In the genomic region with DNA sequence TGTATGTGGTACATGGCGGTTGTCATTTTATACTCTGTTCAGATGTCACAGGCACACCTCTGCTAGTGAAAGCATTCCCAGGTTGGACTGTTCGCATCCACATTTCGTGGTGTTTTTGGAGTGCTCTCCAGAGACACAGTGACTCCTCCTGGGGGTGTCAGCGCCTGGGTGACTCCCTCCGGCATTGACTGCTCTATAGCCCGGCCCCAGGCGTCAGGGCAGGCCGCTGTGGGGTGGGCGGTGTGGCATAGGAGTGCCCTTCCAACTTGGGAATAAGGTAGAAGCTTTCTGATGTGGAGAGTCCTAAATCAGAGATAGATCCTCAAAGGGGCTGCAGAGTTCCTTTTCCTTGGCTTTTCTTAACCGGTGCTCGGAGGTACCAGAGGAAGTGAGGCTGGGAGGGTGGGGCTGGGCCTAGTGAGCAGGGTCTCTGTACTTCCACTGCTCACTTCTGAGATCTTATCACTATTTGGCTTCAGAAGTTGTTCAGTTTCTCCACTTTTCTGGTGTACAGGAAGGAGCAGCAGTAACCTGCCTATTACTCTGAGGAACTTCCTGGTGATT, we compare ENCODE assay signal across 17 cellular contexts. TPM values are rescaled to one million over a fixed set of nuclear protein-coding genes. Genes with fewer than 3 reads are reported as not detected.
DNase-seq lines count a peak whose midpoint lies in the region; ATAC-seq, FAIRE-seq and TF ChIP-seq lines count a peak whose summit lies in the region.
"Had no signal": no experiment of that assay in that cellular context is flagged by ENCODE, and none has a peak within 500 bp of the region (broad histone marks: within the 10 kb centered on the region; RNA-seq: fewer than 3 reads in every experiment).

No MANE protein-coding gene starts in this region.

- H3K27ac Mint-ChIP-seq in activated CD8-positive, alpha-beta T cell treated with anti-CD3 and anti-CD28 coated beads, Interleukin-2, amount 10 ng/mL, durations not matched to agents 7 days and 5 days = peak overlapping the region; percentile 5
- no peak overlapping the region for H3K27ac Mint-ChIP-seq in activated CD8-positive, alpha-beta T cell treated with anti-CD3 and anti-CD28 coated beads for 36 hours

- no peaks in the 10 kb centered on the region for H3K36me3 ChIP-seq in adrenal gland (replicated peaks in 1 of 2)
- no peaks in the 10 kb centered on the region for H3K36me3 ChIP-seq in mucosa of descending colon (ENCODE audit: low read depth)
- no peaks in the 10 kb centered on the region for H3K36me3 ChIP-seq in stomach smooth muscle (ENCODE audit: control insufficient read depth in 2 of 2, insufficient read depth in 2 of 2, low read length in 2 of 2)
- H3K36me3 ChIP-seq: suprapubic skin had no signal

- intact Hi-C loops in activated CD8-positive, alpha-beta T cell treated with anti-CD3 and anti-CD28 coated beads for 36 hours (cut with micrococcal nuclease) = no loop called here
- intact Hi-C loops in adrenal gland (cut with DNase I) = no loop called here
- intact Hi-C loops in mucosa of descending colon (cut with DNase I, micrococcal nuclease) = no loop called here

- H3K4me1 Mint-ChIP-seq in activated CD8-positive, alpha-beta T cell treated with anti-CD3 and anti-CD28 coated beads, Interleukin-2, amount 10 ng/mL, durations not matched to agents 7 days and 5 days (ENCODE audit: low read depth) = peaks cover 39% of the 10 kb centered on the region
- peaks cover 69% of the 10 kb centered on the region for H3K4me1 Mint-ChIP-seq in activated CD8-positive, alpha-beta T cell treated with anti-CD3 and anti-CD28 coated beads for 36 hours (ENCODE audit: low read depth)

- CTCF ChIA-PET in activated CD8-positive, alpha-beta T cell treated with anti-CD3 and anti-CD28 coated beads, Interleukin-2, amount 10 ng/mL, durations not matched to agents 7 days and 5 days (lab: Charles Lee) = no interaction called here
- CTCF ChIA-PET in activated CD8-positive, alpha-beta T cell treated with anti-CD3 and anti-CD28 coated beads for 36 hours (lab: Charles Lee) = interaction anchor here (0.8 to 1.7 kb wide), 2 partner anchors 10 kb away, joined by 3 to 6 read pairs; no protein-coding TSS in a partner anchor

- H3K27me3 ChIP-seq in adrenal gland = no peaks in the 10 kb centered on the region
- no peaks in the 10 kb centered on the region for H3K27me3 ChIP-seq in stomach smooth muscle (ENCODE audit: control insufficient read depth in 1 of 2, insufficient read depth in 2 of 2, low read length in 2 of 2)
- H3K27me3 ChIP-seq: suprapubic skin had no signal

- H3K4me3 Mint-ChIP-seq in activated CD8-positive, alpha-beta T cell treated with anti-CD3 and anti-CD28 coated beads, Interleukin-2, amount 10 ng/mL, durations not matched to agents 7 days and 5 days = no peak overlapping the region
- no peak overlapping the region for H3K4me3 Mint-ChIP-seq in activated CD8-positive, alpha-beta T cell treated with anti-CD3 and anti-CD28 coated beads for 36 hours

- no peak for DNase-seq in activated CD8-positive, alpha-beta T cell treated with anti-CD3 and anti-CD28 coated beads, Interleukin-2, amount 10 ng/mL, durations not matched to agents 7 days and 5 days
- no peak for DNase-seq in activated CD8-positive, alpha-beta T cell treated with anti-CD3 and anti-CD28 coated beads for 36 hours
- DNase-seq in adrenal gland (no peak), mucosa of descending colon (no peak), GM03348 (ENCODE audit: low spot score) (no peak), NCI-H1092 (lab: John Stamatoyannopoulos, UW) (no peak), GM12892 (ENCODE audit: insufficient read length) (no peak)
- DNase-seq: 8988T; activated T-cell treated with anti-CD3 and anti-CD28 coated beads for 4 hours; DMS 273 treated with DMSO at 0.1 percent for 48 hours; KG1; PC-9; stimulated activated CD4-positive, alpha-beta T cell treated with anti-CD3 and anti-CD28 coated beads, Interleukin-2, amount 100 ng/mL, for 48 hours had no signal

- no peaks in the 10 kb centered on the region for H3K36me3 Mint-ChIP-seq in activated CD8-positive, alpha-beta T cell treated with anti-CD3 and anti-CD28 coated beads, Interleukin-2, amount 10 ng/mL, durations not matched to agents 7 days and 5 days (ENCODE audit: low read depth)
- peaks cover 3% of the 10 kb centered on the region for H3K36me3 Mint-ChIP-seq in activated CD8-positive, alpha-beta T cell treated with anti-CD3 and anti-CD28 coated beads for 36 hours (ENCODE audit: low read depth)

- H3K4me3 ChIP-seq in adrenal gland = no peak overlapping the region
- no peak overlapping the region for H3K4me3 ChIP-seq in mucosa of descending colon
- H3K4me3 ChIP-seq in stomach smooth muscle (ENCODE audit: low read length in 2 of 2) = no peak overlapping the region
- H3K4me3 ChIP-seq: PC-9, suprapubic skin had no signal

- FAIRE-seq in GM12892 (lab: Jason Lieb, UNC) = no peak
- FAIRE-seq: bronchial epithelial cell, islet of Langerhans had no signal

- H3K4me1 ChIP-seq in adrenal gland (replicated peaks in 1 of 2) (peaks cover 25 to 50% of the 10 kb centered on the region in 2 donors), mucosa of descending colon (ENCODE audit: low read depth) (peaks cover 40% of the 10 kb centered on the region), stomach smooth muscle (ENCODE audit: control insufficient read depth, insufficient read depth, low read length) (peaks cover 27% of the 10 kb centered on the region)

- TF ChIP-seq POLR2A in adrenal gland (IDR thresholded peaks at IDR 0.05) (no peak), GM12892 (IDR thresholded peaks at IDR 0.05; ENCODE audit: low read depth, low read length) (no peak)

- no peaks in the 10 kb centered on the region for H3K9me3 ChIP-seq in adrenal gland (replicated peaks in 1 of 3)
- H3K9me3 ChIP-seq in mucosa of descending colon = no peaks in the 10 kb centered on the region
- no peaks in the 10 kb centered on the region for H3K9me3 ChIP-seq in stomach smooth muscle (ENCODE audit: control insufficient read depth in 2 of 2, low read length in 2 of 2)
- H3K9me3 ChIP-seq: suprapubic skin had no signal

- POLR2A ChIA-PET in activated CD8-positive, alpha-beta T cell treated with anti-CD3 and anti-CD28 coated beads, Interleukin-2, amount 10 ng/mL, durations not matched to agents 7 days and 5 days (lab: Charles Lee) = no interaction called here
- POLR2A ChIA-PET in activated CD8-positive, alpha-beta T cell treated with anti-CD3 and anti-CD28 coated beads for 36 hours (lab: Charles Lee) = interaction anchor here (0.6 kb wide), 1 partner anchor 112 kb away, joined by 3 read pairs; no protein-coding TSS in a partner anchor

- H3K9ac ChIP-seq in stomach smooth muscle (ENCODE audit: low read length in 2 of 2) = no peak overlapping the region

- H3K27ac ChIP-seq in adrenal gland (peak overlapping the region in 3 of 5 donors; percentile 52 to 74 (median 64)), stomach smooth muscle (ENCODE audit: low read length) (peak overlapping the region; percentile 42)
- H3K27ac ChIP-seq: PC-9, suprapubic skin had no signal

- no peaks in the 10 kb centered on the region for H3K9me3 Mint-ChIP-seq in activated CD8-positive, alpha-beta T cell treated with anti-CD3 and anti-CD28 coated beads, Interleukin-2, amount 10 ng/mL, durations not matched to agents 7 days and 5 days (ENCODE audit: insufficient read depth)
- H3K9me3 Mint-ChIP-seq in activated CD8-positive, alpha-beta T cell treated with anti-CD3 and anti-CD28 coated beads for 36 hours = no peaks in the 10 kb centered on the region

- no peak for ATAC-seq in activated CD8-positive, alpha-beta T cell treated with anti-CD3 and anti-CD28 coated beads, Interleukin-2, amount 10 ng/mL, durations not matched to agents 7 days and 5 days
- no peak for ATAC-seq in activated CD8-positive, alpha-beta T cell treated with anti-CD3 and anti-CD28 coated beads for 36 hours
- peak; percentile 43 for ATAC-seq in mucosa of descending colon

- H3K27me3 Mint-ChIP-seq in activated CD8-positive, alpha-beta T cell treated with anti-CD3 and anti-CD28 coated beads, Interleukin-2, amount 10 ng/mL, durations not matched to agents 7 days and 5 days (ENCODE audit: low read depth) = no peaks in the 10 kb centered on the region
- no peaks in the 10 kb centered on the region for H3K27me3 Mint-ChIP-seq in activated CD8-positive, alpha-beta T cell treated with anti-CD3 and anti-CD28 coated beads for 36 hours

- no peak for TF ChIP-seq CTCF in activated CD8-positive, alpha-beta T cell treated with anti-CD3 and anti-CD28 coated beads for 36 hours (IDR thresholded peaks at IDR 0.05)
- TF ChIP-seq CTCF in adrenal gland (IDR thresholded peaks at IDR 0.05) (no peak), mucosa of descending colon (IDR thresholded peaks at IDR 0.05) (no peak)

- WGBS in adrenal gland, 4 donors = 76 to 90% (median 77%) methylated on average over 9 to 11 of the region's 11 CpGs

RNA-seq across cellular contexts. Expression of gene CCNY, which starts 32.3 kb away (rescaled TPM):
- 10 to 100 TPM; 55.6 to 64.1 TPM for total RNA-seq in activated CD8-positive, alpha-beta T cell treated with anti-CD3 and anti-CD28 coated beads, Interleukin-2, amount 10 ng/mL, durations not matched to agents 7 days and 5 days
- 10 to 100 TPM; 42.2 to 48.8 TPM for total RNA-seq in activated CD8-positive, alpha-beta T cell treated with anti-CD3 and anti-CD28 coated beads for 36 hours
- 10 to 100 TPM; 30.4 to 87.0 (median 55.5) TPM for total RNA-seq in adrenal gland
- polyA plus RNA-seq in adrenal gland = 10 to 100 TPM; 18.3 to 67.9 (median 19.9) TPM
- 10 to 100 TPM; 48.6 to 64.4 (median 51.5) TPM for total RNA-seq in mucosa of descending colon
- 19.3 TPM for polyA plus RNA-seq in GM12892 (2012; ENCODE audit: missing spikeins)
